ENCODE assay signal across 29 cellular contexts in genomic region chr13:30454991-30455390, GRCh38. TPM values are rescaled to one million over a fixed set of nuclear protein-coding genes. Genes with fewer than 3 reads are reported as not detected.
A peak's percentile ranks its signal among the peaks of the same experiment; 100 is the strongest.
DNase-seq lines count a peak whose midpoint lies in the region; ATAC-seq and TF ChIP-seq lines count a peak whose summit lies in the region.
"Had no signal": no experiment of that assay in that cellular context is flagged by ENCODE, and none has a peak within 500 bp of the region (broad histone marks: within the 10 kb centered on the region; RNA-seq: fewer than 3 reads in every experiment).

No MANE protein-coding gene starts in this region.

- H3K9me3 Mint-ChIP-seq in activated T-cell treated with anti-CD3 and anti-CD28 coated beads, Interleukin-2, amount 50 U/mL, for 24 hours: no peaks in the 10 kb centered on the region
- H3K9me3 Mint-ChIP-seq in activated T-cell treated with anti-CD3 and anti-CD28 coated beads, Interleukin-2, amount 50 U/mL, for 4 hours: no peaks in the 10 kb centered on the region
- H3K9me3 Mint-ChIP-seq in central memory CD8-positive, alpha-beta T cell: no peaks in the 10 kb centered on the region
- no peaks in the 10 kb centered on the region for H3K9me3 Mint-ChIP-seq in stimulated activated memory B cell treated with anti-CD40 and anti-IgM and Interleukin-4, amounts not matched to agents 10 μg/mL and 1 μg/mL and 100 μg/mL, for 72 hours
- H3K9me3 Mint-ChIP-seq: activated naive CD4-positive, alpha-beta T cell treated with anti-CD3 and anti-CD28 coated beads, Interleukin-2, amount 50 U/mL, for 24 hours; T-helper 2 cell treated with Interferon-gamma antibody and Interleukin-4, amounts not matched to agents 5 μg/mL and 100 μg/mL, for 36 hours had no signal

- H4K20me1 ChIP-seq in OCI-LY1 (ENCODE audit: insufficient read depth, low read length): no peaks in the 10 kb centered on the region

- H3K4me3 Mint-ChIP-seq in activated T-cell treated with anti-CD3 and anti-CD28 coated beads, Interleukin-2, amount 50 U/mL, for 24 hours: no peak overlapping the region
- H3K4me3 Mint-ChIP-seq in activated T-cell treated with anti-CD3 and anti-CD28 coated beads, Interleukin-2, amount 50 U/mL, for 4 hours: no peak overlapping the region
- H3K4me3 Mint-ChIP-seq in central memory CD8-positive, alpha-beta T cell: no peak overlapping the region
- H3K4me3 Mint-ChIP-seq in stimulated activated memory B cell treated with anti-CD40 and anti-IgM and Interleukin-4, amounts not matched to agents 10 μg/mL and 1 μg/mL and 100 μg/mL, for 72 hours: no peak overlapping the region
- H3K4me3 Mint-ChIP-seq: activated naive CD4-positive, alpha-beta T cell treated with anti-CD3 and anti-CD28 coated beads, Interleukin-2, amount 50 U/mL, for 24 hours; T-helper 2 cell treated with Interferon-gamma antibody and Interleukin-4, amounts not matched to agents 5 μg/mL and 100 μg/mL, for 36 hours had no signal

- no peaks in the 10 kb centered on the region for H3K27me3 ChIP-seq in OCI-LY1 (ENCODE audit: insufficient read depth, low read length)
- H3K27me3 ChIP-seq: esophagus squamous epithelium had no signal

- H3K79me2 ChIP-seq in OCI-LY1 (ENCODE audit: insufficient read depth, low read length): no peaks in the 10 kb centered on the region

- H3K27ac ChIP-seq in OCI-LY1 (ENCODE audit: low read depth, low read length, poor library complexity, severe bottlenecking): peak overlapping the region; percentile 56
- H3K27ac ChIP-seq: esophagus squamous epithelium had no signal

- H3K36me3 Mint-ChIP-seq in activated T-cell treated with anti-CD3 and anti-CD28 coated beads, Interleukin-2, amount 50 U/mL, for 24 hours (ENCODE audit: low read depth): peaks cover 28% of the 10 kb centered on the region
- peaks cover 8% of the 10 kb centered on the region for H3K36me3 Mint-ChIP-seq in activated T-cell treated with anti-CD3 and anti-CD28 coated beads, Interleukin-2, amount 50 U/mL, for 4 hours (ENCODE audit: insufficient read depth)
- peaks cover 14% of the 10 kb centered on the region for H3K36me3 Mint-ChIP-seq in central memory CD8-positive, alpha-beta T cell (ENCODE audit: insufficient read depth)
- peaks cover 12% of the 10 kb centered on the region for H3K36me3 Mint-ChIP-seq in stimulated activated memory B cell treated with anti-CD40 and anti-IgM and Interleukin-4, amounts not matched to agents 10 μg/mL and 1 μg/mL and 100 μg/mL, for 72 hours

- H2AFZ ChIP-seq in OCI-LY1 (ENCODE audit: low read length): no peak overlapping the region

- no peak overlapping the region; the same call in 1 of the 2 replicates for H3K4me2 ChIP-seq in OCI-LY1 (ENCODE audit: low read length)

- peak overlapping the region; percentile 30 for H3K27ac Mint-ChIP-seq in activated T-cell treated with anti-CD3 and anti-CD28 coated beads, Interleukin-2, amount 50 U/mL, for 24 hours
- H3K27ac Mint-ChIP-seq in central memory CD8-positive, alpha-beta T cell (ENCODE audit: low read depth): peak overlapping the region; percentile 80
- peak overlapping the region; percentile 39 for H3K27ac Mint-ChIP-seq in stimulated activated memory B cell treated with anti-CD40 and anti-IgM and Interleukin-4, amounts not matched to agents 10 μg/mL and 1 μg/mL and 100 μg/mL, for 72 hours
- H3K27ac Mint-ChIP-seq: T-helper 2 cell treated with Interferon-gamma antibody and Interleukin-4, amounts not matched to agents 5 μg/mL and 100 μg/mL, for 36 hours had no signal

- H3K9ac ChIP-seq in OCI-LY1 (ENCODE audit: low read length): no peak overlapping the region

- H3K4me3 ChIP-seq in OCI-LY1 (ENCODE audit: low read depth, low read length, poor library complexity, severe bottlenecking): no peak overlapping the region
- H3K4me3 ChIP-seq: esophagus squamous epithelium, lung had no signal

- no peaks in the 10 kb centered on the region for H3K9me3 ChIP-seq in OCI-LY1 (ENCODE audit: low read length)
- H3K9me3 ChIP-seq: esophagus squamous epithelium had no signal

- H3K9me2 ChIP-seq in OCI-LY1 (ENCODE audit: low read depth, low read length): no peaks in the 10 kb centered on the region

- peaks cover 33% of the 10 kb centered on the region for H3F3A ChIP-seq in OCI-LY1 (ENCODE audit: insufficient read depth, low read length)

- no peak for DNase-seq in activated T-cell treated with anti-CD3 and anti-CD28 coated beads, Interleukin-2, amount 50 U/mL, for 24 hours
- DNase-seq in activated T-cell treated with anti-CD3 and anti-CD28 coated beads, Interleukin-2, amount 50 U/mL, for 4 hours: no peak
- DNase-seq in central memory CD8-positive, alpha-beta T cell (ENCODE audit: low spot score in 2 of 2): no peak
- DNase-seq in NCI-H1105 treated with DMSO at 0.1 percent for 48 hours (lab: John Stamatoyannopoulos, UW): no peak
- DNase-seq: activated CD4-positive, alpha-beta T cell treated with anti-CD3 and anti-CD28 coated beads for 48 hours; DMS53; esophagus squamous epithelium; GF-D8; HCEC 1CT; KG1; MM.1S; NCI-H1417 treated with DMSO at 0.1 percent for 48 hours; NCI-H2081; NCI-H345; posterior cingulate gyrus; RPMI8226 had no signal

- peaks cover 36% of the 10 kb centered on the region for H3K36me3 ChIP-seq in OCI-LY1 (ENCODE audit: insufficient read depth, low read length)

- peaks cover 76% of the 10 kb centered on the region for H3K4me1 ChIP-seq in OCI-LY1 (ENCODE audit: insufficient read depth, low read length, severe bottlenecking)
- H3K4me1 ChIP-seq: esophagus squamous epithelium had no signal

- ATAC-seq in activated T-cell treated with anti-CD3 and anti-CD28 coated beads, Interleukin-2, amount 50 U/mL, for 4 hours: no peak
- ATAC-seq in central memory CD8-positive, alpha-beta T cell (replicated peaks; ENCODE audit: extremely low read depth, poor library complexity, severe bottlenecking): no peak
- no peak for ATAC-seq in stimulated activated memory B cell treated with anti-CD40 and anti-IgM and Interleukin-4, amounts not matched to agents 10 μg/mL and 1 μg/mL and 100 μg/mL, for 72 hours
- ATAC-seq in GM19467 (IDR thresholded peaks at IDR 0.05; ENCODE audit: unreplicated experiment) (no peak), GM21526 (IDR thresholded peaks at IDR 0.05; ENCODE audit: low FRiP score, unreplicated experiment) (no peak)

- peaks cover 31% of the 10 kb centered on the region for H3K4me1 Mint-ChIP-seq in activated T-cell treated with anti-CD3 and anti-CD28 coated beads, Interleukin-2, amount 50 U/mL, for 24 hours (ENCODE audit: low read depth)
- H3K4me1 Mint-ChIP-seq in activated T-cell treated with anti-CD3 and anti-CD28 coated beads, Interleukin-2, amount 50 U/mL, for 4 hours (ENCODE audit: low read depth): peaks cover 12% of the 10 kb centered on the region
- H3K4me1 Mint-ChIP-seq in central memory CD8-positive, alpha-beta T cell: peaks cover 29% of the 10 kb centered on the region
- H3K4me1 Mint-ChIP-seq in stimulated activated memory B cell treated with anti-CD40 and anti-IgM and Interleukin-4, amounts not matched to agents 10 μg/mL and 1 μg/mL and 100 μg/mL, for 72 hours: peaks cover 41% of the 10 kb centered on the region

- TF ChIP-seq CTCF in OCI-LY1 (IDR thresholded peaks at IDR 0.05; ENCODE audit: low read length): no peak

- no peaks in the 10 kb centered on the region for H3K27me3 Mint-ChIP-seq in activated T-cell treated with anti-CD3 and anti-CD28 coated beads, Interleukin-2, amount 50 U/mL, for 24 hours
- no peaks in the 10 kb centered on the region for H3K27me3 Mint-ChIP-seq in activated T-cell treated with anti-CD3 and anti-CD28 coated beads, Interleukin-2, amount 50 U/mL, for 4 hours (ENCODE audit: low read depth)
- no peaks in the 10 kb centered on the region for H3K27me3 Mint-ChIP-seq in central memory CD8-positive, alpha-beta T cell
- no peaks in the 10 kb centered on the region for H3K27me3 Mint-ChIP-seq in stimulated activated memory B cell treated with anti-CD40 and anti-IgM and Interleukin-4, amounts not matched to agents 10 μg/mL and 1 μg/mL and 100 μg/mL, for 72 hours
- H3K27me3 Mint-ChIP-seq: activated naive CD4-positive, alpha-beta T cell treated with anti-CD3 and anti-CD28 coated beads, Interleukin-2, amount 50 U/mL, for 24 hours had no signal

RNA-seq across cellular contexts. Expression of gene HMGB1, which starts 10.7 kb away (rescaled TPM):
- total RNA-seq in activated T-cell treated with anti-CD3 and anti-CD28 coated beads, Interleukin-2, amount 50 U/mL, for 4 hours: 100 to 1,000 TPM; 372 to 448 (median 435) TPM

RNA-seq across cellular contexts. Expression of gene UBE2L5, which starts 32.7 kb away (rescaled TPM):
- total RNA-seq in activated T-cell treated with anti-CD3 and anti-CD28 coated beads, Interleukin-2, amount 50 U/mL, for 4 hours: not detected
- total RNA-seq: bronchial epithelial cell, frontal cortex, lung, mucosa of gallbladder, right cardiac atrium, SK-MEL-5, temporal lobe had no signal

Comparison
In these comparisons a context has a peak if more than half of its experiments do, and no peak if none do; other contexts are left out.
1. H3K27ac Mint-ChIP-seq: peak in every context shown above with its lines; median percentile 80 in central memory CD8-positive, alpha-beta T cell; 39 in stimulated activated memory B cell treated with anti-CD40 and anti-IgM and Interleukin-4, amounts not matched to agents 10 μg/mL and 1 μg/mL and 100 μg/mL, for 72 hours; 30 in activated T-cell treated with anti-CD3 and anti-CD28 coated beads, Interleukin-2, amount 50 U/mL, for 24 hours.